In the genomic region with DNA sequence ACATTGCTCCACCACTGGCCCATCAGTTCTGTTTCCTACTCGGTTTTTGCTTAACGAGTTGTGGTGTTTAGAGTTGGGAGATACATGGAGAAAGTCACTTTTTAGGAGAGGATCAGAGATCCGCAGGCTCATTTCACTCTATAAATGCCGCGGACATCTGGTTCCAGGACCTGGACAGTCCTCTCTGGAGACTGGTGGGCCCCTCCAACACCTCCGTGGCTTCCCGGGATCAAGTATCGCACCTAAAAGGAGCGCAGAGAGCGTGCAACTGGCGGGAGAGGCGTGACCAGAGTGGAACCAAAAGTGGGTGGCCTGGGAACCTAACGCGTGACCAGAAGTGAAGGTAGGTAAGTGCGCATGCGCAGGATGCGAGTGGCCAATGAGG, we compare ENCODE assay signal across 8 cellular contexts. TPM values are rescaled to one million over a fixed set of nuclear protein-coding genes. Genes with fewer than 3 reads are reported as not detected.
DNase-seq lines count a peak whose midpoint lies in the region; ATAC-seq and TF ChIP-seq lines count a peak whose summit lies in the region.

No MANE protein-coding gene starts in this region.

- TF ChIP-seq POLR2A in body of pancreas (IDR thresholded peaks at IDR 0.05) (no peak), spleen (IDR thresholded peaks at IDR 0.05) (no peak)

- H3K27ac ChIP-seq in PC-9 (peak overlapping the region; percentile 95), body of pancreas (peak overlapping the region; percentile 95 to 99 (median 99)), spleen (peak overlapping the region; percentile 94 to 100 (median 98))

- peak overlapping the region; percentile 78 for H3K4me3 ChIP-seq in PC-9
- peak overlapping the region; percentile 18 to 67 for H3K4me3 ChIP-seq in body of pancreas
- peak overlapping the region; percentile 98 for H3K4me3 ChIP-seq in iPS-18c (ENCODE audit: insufficient read depth, low read depth, low read length)
- H3K4me3 ChIP-seq in spleen = peak overlapping the region; percentile 59 to 95 (median 70)

- H3F3A ChIP-seq in PC-9 (ENCODE audit: insufficient read depth, low read depth) = peaks cover 6% of the 10 kb centered on the region; the same call in 1 of the 2 replicates

- TF ChIP-seq CTCF in PC-9 (conservative IDR thresholded peaks at IDR 0.05) (no peak), body of pancreas (IDR thresholded peaks at IDR 0.05) (no peak), spleen (IDR thresholded peaks at IDR 0.05 in 8 of 11, conservative IDR thresholded peaks at IDR 0.05 in 3 of 11) (peak in 1 of 11 experiments; percentile 6)

- POLR2A ChIA-PET in PC-9 (lab: Charles Lee; ENCODE audit: unreplicated experiment) = no interaction called here

- H3K79me2 ChIP-seq in PC-9 (ENCODE audit: low read depth) = peaks cover 39% of the 10 kb centered on the region

- H3K9me2 ChIP-seq in PC-9 (ENCODE audit: insufficient read depth) = no peaks in the 10 kb centered on the region

- H3K27me3 ChIP-seq in PC-9 (ENCODE audit: insufficient read depth, low read depth) = no peaks in the 10 kb centered on the region
- no peaks in the 10 kb centered on the region for H3K27me3 ChIP-seq in body of pancreas
- H3K27me3 ChIP-seq in spleen (replicated peaks in 1 of 7) = peaks cover 0 to 5% (median 0%) of the 10 kb centered on the region in 7 donors

- H3K9me3 ChIP-seq in PC-9 (ENCODE audit: insufficient read depth, low read depth) (no peaks in the 10 kb centered on the region), body of pancreas (no peaks in the 10 kb centered on the region), iPS-18c (ENCODE audit: control insufficient read depth, insufficient read depth, low read length) (no peaks in the 10 kb centered on the region), spleen (no peaks in the 10 kb centered on the region)

- H2AFZ ChIP-seq in PC-9 = peak overlapping the region; percentile 74

- WGBS in body of pancreas, 2 donors = 0% methylated on average over 9 to 11 of the region's 17 CpGs
- 0 to 1% (median 0%) methylated on average over 11 to 17 of the region's 17 CpGs for WGBS in spleen, 5 donors

- intact Hi-C loops in PC-9 (cut with micrococcal nuclease; ENCODE audit: unreplicated experiment) = loop anchor here (2.0 to 10.0 kb wide), 3 partner anchors 76 to 340 kb away; a partner anchor contains a TSS
- intact Hi-C loops in body of pancreas (cut with DNase I) = no loop called here
- intact Hi-C loops in spleen (cut with DNase I; ENCODE audit: low total_unique reads) = no loop called here

- H4K20me1 ChIP-seq in PC-9 (ENCODE audit: insufficient read depth) = peaks cover 9% of the 10 kb centered on the region; the same call in 1 of the 2 replicates

- H3K36me3 ChIP-seq in PC-9 (ENCODE audit: low read depth) (peaks cover 4% of the 10 kb centered on the region; the same call in 1 of the 2 replicates), body of pancreas (replicated peaks in 1 of 2; ENCODE audit: insufficient read depth in 1 of 2, low read depth in 2 of 2) (no peaks in the 10 kb centered on the region), spleen (peaks cover 0 to 10% (median 0%) of the 10 kb centered on the region in 6 donors)

- DNase-seq in COR-L47 (lab: John Stamatoyannopoulos, UW) (peak; percentile 82), GM19238 (ENCODE audit: insufficient read length, low spot score) (peak; percentile 78), PC-9 (peak; percentile 86 to 89), body of pancreas (peak; percentile 92 to 99 (median 98)), spleen (peak; percentile 96), NCI-H1092 (lab: John Stamatoyannopoulos, UW) (no peak)

- CTCF ChIA-PET in PC-9 (lab: Charles Lee) = no interaction called here

- ATAC-seq in HG03280 (IDR thresholded peaks at IDR 0.05; ENCODE audit: unreplicated experiment) = peak; percentile 79
- ATAC-seq in body of pancreas = peak; percentile 87

- H3K4me1 ChIP-seq in PC-9 (replicated peaks; ENCODE audit: insufficient read depth) (peaks cover 21% of the 10 kb centered on the region), body of pancreas (peaks cover 11% of the 10 kb centered on the region), spleen (peaks cover 15 to 31% (median 23%) of the 10 kb centered on the region in 6 donors)

- no TSS peak for BruUV-seq in PC-9 (replicated peaks; lab: Mats Ljungman, UMichigan)

- peak overlapping the region; percentile 77 for H3K4me2 ChIP-seq in PC-9

RNA-seq across cellular contexts. Expression of a gene that starts 9.9 kb away (rescaled TPM):
- total RNA-seq in PC-9 (2021) = 1.1 and 2.7 TPM in 2 replicates
- 1 to 10 TPM; 1.3 to 1.6 TPM for total RNA-seq in body of pancreas
- under 1 TPM in 2 of 7 donors, not detected in 5; 0.30 to 0.32 TPM for total RNA-seq in spleen
- under 1 TPM; 0.16 to 0.48 (median 0.18) TPM for polyA plus RNA-seq in spleen

Comparison
In these comparisons a context has a peak if more than half of its experiments do, and no peak if none do; other contexts are left out.
1. H3K4me3 ChIP-seq: peak in every context shown above with its lines; median percentile 98 in iPS-18c; 78 in PC-9; 70 in spleen; 42 in body of pancreas.